ENCODE assay signal across 27 cellular contexts in the genomic region with DNA sequence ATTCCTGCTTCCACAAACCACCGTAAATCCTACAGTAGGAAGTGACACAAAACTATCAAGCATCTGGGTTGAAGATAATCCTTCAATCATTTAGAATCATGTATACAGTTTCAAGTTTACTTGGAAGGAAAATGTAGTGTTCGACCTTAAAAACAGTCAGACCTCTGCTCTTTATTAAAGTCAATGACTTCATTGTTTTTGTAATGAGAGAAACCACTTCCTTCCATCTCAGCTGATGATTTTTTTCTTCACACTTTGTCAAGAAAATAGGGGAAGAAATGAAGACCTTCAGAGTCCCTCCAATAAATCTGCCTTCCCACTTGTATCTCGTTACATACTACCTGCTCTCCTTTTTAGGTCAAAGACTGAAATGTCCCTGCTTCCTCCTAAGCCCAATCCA. TPM values are rescaled to one million over a fixed set of nuclear protein-coding genes. Genes with fewer than 3 reads are reported as not detected.
"Had no signal": no experiment of that assay in that cellular context is flagged by ENCODE, and none has a peak within 500 bp of the region (broad histone marks: within the 10 kb centered on the region; RNA-seq: fewer than 3 reads in every experiment).

No MANE protein-coding gene starts in this region.

- H3K27ac Mint-ChIP-seq: activated B cell treated with CpG ODN at 0.5 μM for 24 hours; activated CD4-positive, alpha-beta T cell treated with anti-CD3 and anti-CD28 coated beads, Interleukin-2, amount 10 ng/mL, durations not matched to agents 24 days and 14 days; activated CD8-positive, alpha-beta memory T cell treated with anti-CD3 and anti-CD28 coated beads, Interleukin-2, amount 10 ng/mL, durations not matched to agents 7 days and 5 days; activated naive CD4-positive, alpha-beta T cell treated with anti-CD3 and anti-CD28 coated beads for 36 hours; activated naive CD8-positive, alpha-beta T cell; activated T-cell treated with anti-CD3 and anti-CD28 coated beads, Interleukin-2, amount 50 U/mL, for 24 hours; activated T-helper 1 cell treated with anti-CD3 and anti-CD28 coated beads, Interleukin-12 subunit alpha, Interleukin-12 subunit beta, Interleukin-2, Interleukin-4 antibody, amounts not matched to agents 30 ng/mL and 10 ng/mL and 1 ng/mL, durations not matched to agents 14 hours and 24 hours and 36 hours; T-helper 17 cell had no signal

- H3K27ac ChIP-seq: brain microvascular endothelial cell, cardiac muscle cell, PC-9 had no signal

- H3K4me2 ChIP-seq: PC-9 had no signal

- H3K27me3 Mint-ChIP-seq: activated B cell treated with CpG ODN at 0.5 μM for 24 hours; activated CD4-positive, alpha-beta T cell treated with anti-CD3 and anti-CD28 coated beads, Interleukin-2, amount 10 ng/mL, durations not matched to agents 24 days and 14 days; activated CD8-positive, alpha-beta memory T cell treated with anti-CD3 and anti-CD28 coated beads, Interleukin-2, amount 10 ng/mL, durations not matched to agents 7 days and 5 days; activated naive CD8-positive, alpha-beta T cell; activated T-cell treated with anti-CD3 and anti-CD28 coated beads, Interleukin-2, amount 50 U/mL, for 24 hours; T-helper 17 cell had no signal

- H3K4me1 Mint-ChIP-seq: activated B cell treated with CpG ODN at 0.5 μM for 24 hours; activated CD4-positive, alpha-beta T cell treated with anti-CD3 and anti-CD28 coated beads, Interleukin-2, amount 10 ng/mL, durations not matched to agents 24 days and 14 days; activated CD8-positive, alpha-beta memory T cell treated with anti-CD3 and anti-CD28 coated beads, Interleukin-2, amount 10 ng/mL, durations not matched to agents 7 days and 5 days; T-helper 17 cell had no signal

- H3K36me3 ChIP-seq: brain microvascular endothelial cell, cardiac muscle cell had no signal

- H3K36me3 Mint-ChIP-seq: activated CD8-positive, alpha-beta memory T cell treated with anti-CD3 and anti-CD28 coated beads, Interleukin-2, amount 10 ng/mL, durations not matched to agents 7 days and 5 days; activated naive CD8-positive, alpha-beta T cell had no signal

- H3K4me3 ChIP-seq: cardiac muscle cell, PC-9 had no signal

- H3K27me3 ChIP-seq: brain microvascular endothelial cell, cardiac muscle cell had no signal

- H2AFZ ChIP-seq: PC-9 had no signal

- H3K4me3 Mint-ChIP-seq: activated B cell treated with CpG ODN at 0.5 μM for 24 hours; activated CD4-positive, alpha-beta T cell treated with anti-CD3 and anti-CD28 coated beads, Interleukin-2, amount 10 ng/mL, durations not matched to agents 24 days and 14 days; activated CD8-positive, alpha-beta memory T cell treated with anti-CD3 and anti-CD28 coated beads, Interleukin-2, amount 10 ng/mL, durations not matched to agents 7 days and 5 days; activated naive CD4-positive, alpha-beta T cell treated with anti-CD3 and anti-CD28 coated beads for 36 hours; activated naive CD8-positive, alpha-beta T cell; activated T-cell treated with anti-CD3 and anti-CD28 coated beads, Interleukin-2, amount 50 U/mL, for 24 hours; activated T-helper 1 cell treated with anti-CD3 and anti-CD28 coated beads, Interleukin-12 subunit alpha, Interleukin-12 subunit beta, Interleukin-2, Interleukin-4 antibody, amounts not matched to agents 30 ng/mL and 10 ng/mL and 1 ng/mL, durations not matched to agents 14 hours and 24 hours and 36 hours; T-helper 17 cell had no signal

- ATAC-seq: activated CD8-positive, alpha-beta memory T cell treated with anti-CD3 and anti-CD28 coated beads, Interleukin-2, amount 10 ng/mL, durations not matched to agents 7 days and 5 days; T-helper 17 cell had no signal

- DNase-seq: activated B cell treated with CpG ODN at 0.5 μM for 24 hours; activated CD4-positive, alpha-beta T cell treated with anti-CD3 and anti-CD28 coated beads for 1 hour; activated CD4-positive, alpha-beta T cell treated with anti-CD3 and anti-CD28 coated beads, Interleukin-2, amount 10 ng/mL, durations not matched to agents 24 days and 14 days; activated CD4-positive, alpha-beta T cell treated with anti-CD3 and anti-CD28 coated beads, Interleukin-2, amount 50 U/mL, for 48 hours; activated CD8-positive, alpha-beta memory T cell treated with anti-CD3 and anti-CD28 coated beads, Interleukin-2, amount 10 ng/mL, durations not matched to agents 7 days and 5 days; activated effector memory CD4-positive, alpha-beta T cell treated with anti-CD3 and anti-CD28 coated beads, Interleukin-2, amount 50 U/mL, for 16 hours; activated naive CD4-positive, alpha-beta T cell treated with anti-CD3 and anti-CD28 coated beads for 36 hours; activated T-cell treated with anti-CD3 and anti-CD28 coated beads, Interleukin-2, amount 50 U/mL, for 24 hours; brain microvascular endothelial cell; Kasumi-1; NCI-H1048; NCI-H146; NCI-H187 treated with DMSO at 0.1 percent for 48 hours; NCI-H2171; NCI-H2227 treated with DMSO at 0.1 percent for 48 hours; NCI-H446 treated with DMSO at 0.1 percent for 48 hours; NCI-H526 treated with DMSO at 0.1 percent for 48 hours; NCI-H82; NK-92 treated with Interleukin-12 subunit alpha and Interleukin-12 subunit beta, amount 100 ng/mL, for 24 hours; PC-9; SHP77 treated with DMSO at 0.1 percent for 48 hours; T-helper 17 cell; T-helper 9 cell had no signal

RNA-seq across cellular contexts. Expression of a gene that starts 30.1 kb away (rescaled TPM):
- total RNA-seq: activated CD8-positive, alpha-beta memory T cell treated with anti-CD3 and anti-CD28 coated beads, Interleukin-2, amount 10 ng/mL, durations not matched to agents 7 days and 5 days; activated naive CD4-positive, alpha-beta T cell treated with anti-CD3 and anti-CD28 coated beads for 36 hours; SK-MEL-5; T-helper 17 cell had no signal
